1 cellular context compared by ENCODE assay signal in genomic region chr15:80152896-80153876, GRCh38.
TF ChIP-seq lines count a peak whose summit lies in the region.

Gene FAH, plus strand, starts transcription at chr15:80152999. Its CDS starts 56 bp downstream, at chr15:80153055.

TF ChIP-seq in K562, 482 proteins besides CTCF, POLR2A, EP300 and RAD21 (continued from another document):
- no peak for TF ChIP-seq TCF3 (CRISPR knock-in tag; IDR thresholded peaks at IDR 0.05)
- TF ChIP-seq TFAP4 (CRISPR knock-in tag; IDR thresholded peaks at IDR 0.05; ENCODE audit: borderline replicate concordance): peak; percentile 53; the same call in 1 of the 2 replicates
- peak; percentile 75 for TF ChIP-seq ZFX (CRISPR knock-in tag; IDR thresholded peaks at IDR 0.05)
- peak; percentile 61; the same call in 1 of the 2 replicates for TF ChIP-seq SAFB (IDR thresholded peaks at IDR 0.05; ENCODE audit: borderline replicate concordance, low read depth, low read length)
- TF ChIP-seq ZNF57 (CRISPR knock-in tag; IDR thresholded peaks at IDR 0.05): no peak
- TF ChIP-seq MNT (conservative IDR thresholded peaks at IDR 0.05): peak; percentile 36 to 79
- no peak for TF ChIP-seq NFYB (IDR thresholded peaks at IDR 0.05; ENCODE audit: extremely low read depth, insufficient read length)
- TF ChIP-seq VEZF1 (CRISPR knock-in tag; IDR thresholded peaks at IDR 0.05): peak; percentile 84
- TF ChIP-seq CEBPZ (IDR thresholded peaks at IDR 0.05; ENCODE audit: borderline replicate concordance, low read depth, low read length): no peak
- TF ChIP-seq FOXM1 (IDR thresholded peaks at IDR 0.05; ENCODE audit: low read depth): 0 out of 2 replicates have a peak, but pooled peaks have one; percentile 10
- no peak for TF ChIP-seq FOXM1 (CRISPR knock-in tag; IDR thresholded peaks at IDR 0.05; ENCODE audit: low read depth)
- TF ChIP-seq HBP1 (CRISPR knock-in tag; IDR thresholded peaks at IDR 0.05): no peak
- TF ChIP-seq ZNF639 (CRISPR knock-in tag; conservative IDR thresholded peaks at IDR 0.05 in 1 of 2, IDR thresholded peaks at IDR 0.05 in 1 of 2): no peak
- TF ChIP-seq HDAC1 (IDR thresholded peaks at IDR 0.05): peak in 1 of 2 experiments; percentile 84; a peak in 2 of 4 replicates
- peak; percentile 13 for TF ChIP-seq KDM5B (IDR thresholded peaks at IDR 0.05; ENCODE audit: insufficient replicate concordance, low read depth, low read length)
- 0 out of 2 replicates have a peak, but pooled peaks have one; percentile 19 for TF ChIP-seq ZNF592 (IDR thresholded peaks at IDR 0.05)
- TF ChIP-seq KDM1A (IDR thresholded peaks at IDR 0.05): peak in 1 of 2 experiments; percentile 55; a peak in 1 of 4 replicates
- TF ChIP-seq L3MBTL2 (IDR thresholded peaks at IDR 0.05): peak; percentile 34; the same call in 1 of the 2 replicates
- TF ChIP-seq RCOR1 (IDR thresholded peaks at IDR 0.05; ENCODE audit: borderline replicate concordance in 1 of 2, low read depth in 2 of 2, low read length in 2 of 2): 0 out of 4 replicates have a peak, but pooled peaks of 1 of the 2 experiments have one; percentile 8
- no peak for TF ChIP-seq BRD9 (IDR thresholded peaks at IDR 0.05; ENCODE audit: low read depth, partially characterized antibody)
- no peak for TF ChIP-seq CCNT2 (IDR thresholded peaks at IDR 0.05; ENCODE audit: borderline replicate concordance, extremely low read depth, insufficient read length, low read depth, low read length)
- peak; percentile 60; the same call in 1 of the 2 replicates for TF ChIP-seq ZBTB7A (IDR thresholded peaks at IDR 0.05; ENCODE audit: borderline replicate concordance, control insufficient read depth, low read depth, low read length)
- no peak for TF ChIP-seq POLR2AphosphoS2 (IDR thresholded peaks at IDR 0.05; ENCODE audit: low read length)
- TF ChIP-seq MLLT1 (IDR thresholded peaks at IDR 0.05): peak in 1 of 2 experiments; percentile 54; a peak in 1 of 4 replicates
